8 cellular contexts compared by ENCODE assay signal in the genomic region with DNA sequence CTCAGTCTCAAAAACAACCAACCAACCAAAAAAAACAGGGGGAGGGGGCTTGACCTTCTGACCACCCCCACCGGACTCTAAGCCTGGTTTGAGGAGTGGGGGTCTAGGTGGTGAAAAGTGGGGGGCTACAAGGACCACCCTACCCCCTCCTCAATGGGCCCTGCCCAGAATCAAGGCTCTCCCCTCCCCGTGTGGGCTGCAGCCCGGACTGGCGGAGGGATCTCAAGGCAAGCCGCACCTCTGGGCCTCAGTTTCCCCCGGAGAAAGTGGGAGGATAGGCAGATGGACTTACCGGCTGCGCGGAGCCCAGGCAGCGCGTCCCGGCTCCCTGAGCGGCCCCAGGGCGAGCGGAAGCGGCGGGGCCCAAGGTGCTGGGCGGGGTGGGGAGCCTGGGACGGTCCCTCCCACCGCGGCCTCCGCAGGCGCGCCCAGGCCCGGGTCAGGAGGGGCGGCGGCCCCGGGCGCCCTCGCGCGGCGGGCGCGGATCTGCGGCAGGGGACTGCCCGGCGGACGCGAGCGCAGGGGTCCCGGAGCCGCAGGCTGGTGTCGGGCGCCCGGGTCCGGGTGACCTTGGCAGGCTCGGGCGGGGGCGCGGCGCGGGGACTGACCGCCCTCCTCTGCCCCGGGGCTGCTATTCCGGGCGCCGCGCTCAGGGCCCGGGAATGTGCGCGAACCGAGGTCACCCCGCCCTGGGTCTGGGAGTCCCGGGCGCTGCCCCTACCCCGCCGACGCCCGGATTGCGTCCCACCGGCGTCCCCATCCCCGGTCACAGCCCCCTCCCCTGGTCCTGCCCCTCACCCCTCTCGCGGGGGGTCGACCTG. TPM values are rescaled to one million over a fixed set of nuclear protein-coding genes. Genes with fewer than 3 reads are reported as not detected.
DNase-seq lines count a peak whose midpoint lies in the region; ATAC-seq and TF ChIP-seq lines count a peak whose summit lies in the region.

A gene with protein sequence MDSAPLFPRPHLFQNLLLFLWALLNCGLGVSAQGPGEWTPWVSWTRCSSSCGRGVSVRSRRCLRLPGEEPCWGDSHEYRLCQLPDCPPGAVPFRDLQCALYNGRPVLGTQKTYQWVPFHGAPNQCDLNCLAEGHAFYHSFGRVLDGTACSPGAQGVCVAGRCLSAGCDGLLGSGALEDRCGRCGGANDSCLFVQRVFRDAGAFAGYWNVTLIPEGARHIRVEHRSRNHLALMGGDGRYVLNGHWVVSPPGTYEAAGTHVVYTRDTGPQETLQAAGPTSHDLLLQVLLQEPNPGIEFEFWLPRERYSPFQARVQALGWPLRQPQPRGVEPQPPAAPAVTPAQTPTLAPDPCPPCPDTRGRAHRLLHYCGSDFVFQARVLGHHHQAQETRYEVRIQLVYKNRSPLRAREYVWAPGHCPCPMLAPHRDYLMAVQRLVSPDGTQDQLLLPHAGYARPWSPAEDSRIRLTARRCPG (minus strand): TSS at position 349 of the 821 bp plus-strand sequence. CDS start 2,076 bp downstream, outside the sequence.

- H3K27me3 Mint-ChIP-seq in activated T-cell treated with anti-CD3 and anti-CD28 coated beads, Interleukin-2, amount 50 U/mL, for 24 hours = peaks cover 3% of the 10 kb centered on the region
- peaks cover 42% of the 10 kb centered on the region for H3K27me3 Mint-ChIP-seq in progenitor cell of endocrine pancreas

- H3K9me3 Mint-ChIP-seq in activated T-cell treated with anti-CD3 and anti-CD28 coated beads, Interleukin-2, amount 50 U/mL, for 24 hours = no peaks in the 10 kb centered on the region
- H3K9me3 Mint-ChIP-seq in progenitor cell of endocrine pancreas (ENCODE audit: low read depth) = no peaks in the 10 kb centered on the region

- peak; percentile 41 for DNase-seq in ELF-1 (ENCODE audit: low read depth, low spot score)
- peak; percentile 50 to 80 for DNase-seq in NOMO-1 (lab: John Stamatoyannopoulos, UW; ENCODE audit: unreplicated experiment in 2 of 2)
- peak; percentile 81 for DNase-seq in activated T-cell treated with anti-CD3 and anti-CD28 coated beads, Interleukin-2, amount 50 U/mL, for 24 hours
- peak; percentile 13 for DNase-seq in fibroblast of the conjunctiva (ENCODE audit: low read depth)
- no peak for DNase-seq in progenitor cell of endocrine pancreas (ENCODE audit: low spot score, unreplicated experiment)
- DNase-seq in NCI-H2081 (lab: John Stamatoyannopoulos, UW) = no peak
- DNase-seq in GF-D8 (lab: John Stamatoyannopoulos, UW) = no peak

- peak within 1 kb of the TSS; percentile 40 for H3K27ac Mint-ChIP-seq in activated T-cell treated with anti-CD3 and anti-CD28 coated beads, Interleukin-2, amount 50 U/mL, for 24 hours
- H3K27ac Mint-ChIP-seq in progenitor cell of endocrine pancreas = peak within 1 kb of the TSS; percentile 52

- no peak for ATAC-seq in GM19467 (IDR thresholded peaks at IDR 0.05; ENCODE audit: unreplicated experiment)

- H3K36me3 Mint-ChIP-seq in activated T-cell treated with anti-CD3 and anti-CD28 coated beads, Interleukin-2, amount 50 U/mL, for 24 hours (ENCODE audit: low read depth) = peaks cover 2% of the 10 kb centered on the region
- no peaks in the 10 kb centered on the region for H3K36me3 Mint-ChIP-seq in progenitor cell of endocrine pancreas (ENCODE audit: insufficient read depth)

- peaks cover 19% of the 10 kb centered on the region for H3K4me1 Mint-ChIP-seq in activated T-cell treated with anti-CD3 and anti-CD28 coated beads, Interleukin-2, amount 50 U/mL, for 24 hours (ENCODE audit: low read depth)
- peaks cover 3% of the 10 kb centered on the region for H3K4me1 Mint-ChIP-seq in progenitor cell of endocrine pancreas (ENCODE audit: low read depth)

- TF ChIP-seq CTCF in progenitor cell of endocrine pancreas (IDR thresholded peaks at IDR 0.05; ENCODE audit: unreplicated experiment) = peak; percentile 44

- H3K4me3 Mint-ChIP-seq in activated T-cell treated with anti-CD3 and anti-CD28 coated beads, Interleukin-2, amount 50 U/mL, for 24 hours = peak within 1 kb of the TSS; percentile 77
- no peak within 1 kb of the TSS for H3K4me3 Mint-ChIP-seq in progenitor cell of endocrine pancreas (ENCODE audit: low read depth)

RNA-seq across cellular contexts. Expression of the gene that starts here (rescaled TPM):
- total RNA-seq in progenitor cell of endocrine pancreas = 2.3 and 4.8 TPM in 2 replicates

Comparison
In these comparisons a context has a peak if more than half of its experiments do, and no peak if none do; other contexts are left out.
1. DNase-seq: peak in ELF-1 (single experiment), NOMO-1 (2 of 2), activated T-cell treated with anti-CD3 and anti-CD28 coated beads, Interleukin-2, amount 50 U/mL, for 24 hours (single experiment) and fibroblast of the conjunctiva (single experiment); none in progenitor cell of endocrine pancreas (single experiment), NCI-H2081 (0 of 2) and GF-D8 (single experiment).